Comparison of ENCODE assay signal across 1 cellular context in the genomic region with DNA sequence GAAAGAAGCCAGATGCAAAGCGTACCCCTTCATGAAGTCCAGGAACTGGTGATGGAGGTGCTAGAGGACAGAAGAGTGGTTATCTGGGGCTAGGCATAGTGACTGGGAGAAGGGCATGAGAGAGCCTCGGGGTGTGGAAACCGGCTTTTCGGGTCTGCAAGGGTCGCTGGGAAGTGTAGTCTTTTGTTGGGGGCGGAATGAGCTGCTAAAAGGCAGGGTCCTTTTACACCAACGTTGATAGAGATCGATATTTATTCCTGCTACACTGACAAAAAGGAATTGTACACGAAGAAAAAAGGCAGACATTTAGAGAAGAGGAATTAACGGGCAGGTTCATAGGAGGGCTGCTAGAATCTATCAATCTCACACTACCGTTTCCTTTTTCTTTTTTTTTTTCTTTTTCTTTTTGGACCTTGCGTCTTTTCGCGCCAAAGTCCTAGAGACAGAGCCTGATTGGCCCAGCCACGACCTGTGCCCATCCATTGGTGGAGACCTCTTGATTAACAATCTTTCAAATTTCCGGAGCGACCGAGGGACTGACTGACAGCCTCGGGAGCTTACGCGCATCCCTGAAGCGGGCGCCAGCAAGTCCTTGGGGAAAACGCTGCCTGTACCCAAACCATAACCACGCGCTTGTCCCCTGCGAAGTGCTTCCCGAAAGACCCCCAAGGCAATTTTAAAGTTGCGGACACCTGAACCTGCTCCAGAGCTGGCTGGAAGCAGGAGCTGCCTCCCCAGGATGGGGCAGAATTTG.
TF ChIP-seq lines count a peak whose summit lies in the region.

No MANE protein-coding gene starts in this region.

TF ChIP-seq in IMR-90, 13 proteins besides CTCF, POLR2A, EP300 and RAD21:
- TF ChIP-seq CHD1 (IDR thresholded peaks at IDR 0.05; ENCODE audit: low read depth, low read length) (no peak), CEBPB (IDR thresholded peaks at IDR 0.05; ENCODE audit: low read depth, low read length) (no peak), BHLHE40 (IDR thresholded peaks at IDR 0.05; ENCODE audit: low read depth, low read length) (no peak), MAZ (IDR thresholded peaks at IDR 0.05; ENCODE audit: borderline replicate concordance, low read depth, low read length) (no peak), FOS (IDR thresholded peaks at IDR 0.05; ENCODE audit: low read depth, low read length) (no peak), NFE2L2 (IDR thresholded peaks at IDR 0.05; ENCODE audit: low read depth, low read length) (no peak)
